ENCODE assay signal across 22 cellular contexts in genomic region chr1:78292361-78292760, GRCh38.
DNase-seq lines count a peak whose midpoint lies in the region; ATAC-seq and TF ChIP-seq lines count a peak whose summit lies in the region.
"Had no signal": no experiment of that assay in that cellular context is flagged by ENCODE, and none has a peak within 500 bp of the region (broad histone marks: within the 10 kb centered on the region; RNA-seq: fewer than 3 reads in every experiment).

No MANE protein-coding gene starts in this region.

- TF ChIP-seq POLR2A in gastrocnemius medialis (IDR thresholded peaks at IDR 0.05) (no peak), uterus (IDR thresholded peaks at IDR 0.05) (no peak)

- intact Hi-C loops in gastrocnemius medialis (cut with DNase I; ENCODE audit: low total_unique reads) (no loop called here), uterus (cut with DNase I; ENCODE audit: low total_unique reads) (no loop called here)

- TF ChIP-seq CTCF in fibroblast of mammary gland (conservative IDR thresholded peaks at IDR 0.05; ENCODE audit: control insufficient read depth, insufficient read depth, low read depth, low read length) (no peak), gastrocnemius medialis (IDR thresholded peaks at IDR 0.05 in 4 of 5, conservative IDR thresholded peaks at IDR 0.05 in 1 of 5) (no peak), uterus (IDR thresholded peaks at IDR 0.05) (no peak)

- H3K4me1 ChIP-seq in gastrocnemius medialis (no peaks in the 10 kb centered on the region), uterus (peaks cover 0 to 7% of the 10 kb centered on the region in 2 donors)
- H3K4me1 ChIP-seq: neural progenitor cell had no signal

- H3K4me3 ChIP-seq in fibroblast of mammary gland (ENCODE audit: control insufficient read depth, low read depth, low read length) (no peak overlapping the region), gastrocnemius medialis (no peak overlapping the region), uterus (no peak overlapping the region)
- H3K4me3 ChIP-seq: neural progenitor cell had no signal

- DNase-seq in DMS 273 treated with DMSO at 0.1 percent for 48 hours (lab: John Stamatoyannopoulos, UW) (peak; percentile 75), LHCN-M2 (ENCODE audit: low read depth) (peak; percentile 71), fibroblast of mammary gland (ENCODE audit: low read depth) (peak; percentile 93), gastrocnemius medialis (peak in 1 of 2 donors; percentile 26), uterus (no peak)
- DNase-seq: activated CD4-positive, alpha-beta memory T cell treated with anti-CD3 and anti-CD28 coated beads, Interleukin-2, amount 10 ng/mL, durations not matched to agents 7 days and 5 days; activated naive CD4-positive, alpha-beta T cell treated with anti-CD3 and anti-CD28 coated beads for 36 hours; activated T-cell treated with anti-CD3 and anti-CD28 coated beads, Interleukin-2, amount 50 U/mL, for 1 hour; anterior cingulate cortex; effector CD8-positive, alpha-beta T cell; foreskin melanocyte; H9; kidney glomerular epithelial cell; NCI-H1436; NCI-H2171; NCI-H748 treated with DMSO at 0.1 percent for 48 hours; SHP77; stimulated activated CD4-positive, alpha-beta T cell treated with anti-CD3 and anti-CD28 coated beads, Interleukin-12 subunit alpha, Interleukin-12 subunit beta, amount 100 ng/mL, for 4 hours; T-helper 2 cell had no signal

- H3K9me3 ChIP-seq in gastrocnemius medialis (no peaks in the 10 kb centered on the region), uterus (no peaks in the 10 kb centered on the region)

- ATAC-seq in gastrocnemius medialis, result peak; percentile 16 to 58
- ATAC-seq in GM19467 (IDR thresholded peaks at IDR 0.05; ENCODE audit: unreplicated experiment), result no peak
- no peak for ATAC-seq in GM21528 (IDR thresholded peaks at IDR 0.05; ENCODE audit: low FRiP score, unreplicated experiment)

- H3K36me3 ChIP-seq in gastrocnemius medialis, result no peaks in the 10 kb centered on the region
- H3K36me3 ChIP-seq in uterus, result no peaks in the 10 kb centered on the region
- H3K36me3 ChIP-seq: neural progenitor cell had no signal

- H3K27me3 ChIP-seq in gastrocnemius medialis (no peaks in the 10 kb centered on the region), uterus (no peaks in the 10 kb centered on the region)
- H3K27me3 ChIP-seq: neural progenitor cell had no signal

- in situ Hi-C loops in gastrocnemius medialis (cut with MboI; ENCODE audit: low sequenced_read_pairs in 4 of 4), result no loop called here

- no peak overlapping the region for H3K27ac ChIP-seq in gastrocnemius medialis
- H3K27ac ChIP-seq in uterus, result no peak overlapping the region
- H3K27ac ChIP-seq: neural progenitor cell had no signal

Comparison
In these comparisons a context has a peak if more than half of its experiments do, and no peak if none do; other contexts are left out.
1. DNase-seq: peak in DMS 273 treated with DMSO at 0.1 percent for 48 hours (single experiment), LHCN-M2 (single experiment) and fibroblast of mammary gland (single experiment); none in uterus (0 of 2).
2. ATAC-seq: peak in gastrocnemius medialis (2 of 2); none in GM19467 (single experiment) and GM21528 (single experiment).